Comparison of ENCODE assay signal across 1 cellular context in genomic region chr3:130895690-130896089, GRCh38.
TF ChIP-seq lines count a peak whose summit lies in the region.

No MANE protein-coding gene starts in this region.

TF ChIP-seq in K562, 482 proteins besides CTCF, POLR2A, EP300 and RAD21 (continued from another document):
- TF ChIP-seq RHOXF2B (CRISPR knock-in tag; conservative IDR thresholded peaks at IDR 0.05): no peak
